ENCODE assay signal across 1 cellular context in genomic region chrX:50068893-50069292, GRCh38.
TF ChIP-seq lines count a peak whose summit lies in the region.

No MANE protein-coding gene starts in this region.

TF ChIP-seq in HEK293, 187 proteins besides CTCF, POLR2A, EP300 and RAD21 (continued from another document):
- TF ChIP-seq AEBP2 (tag by site-specific recombination; IDR thresholded peaks at IDR 0.05; ENCODE audit: borderline replicate concordance) (no peak), ZNF394 (tag by site-specific recombination; IDR thresholded peaks at IDR 0.05; ENCODE audit: borderline replicate concordance) (no peak), ZNF423 (tag by site-specific recombination; IDR thresholded peaks at IDR 0.05) (no peak), ZNF580 (tag by site-specific recombination; IDR thresholded peaks at IDR 0.05) (no peak), ZEB2 (tag by site-specific recombination; IDR thresholded peaks at IDR 0.05) (no peak), ZNF26 (tag by site-specific recombination; IDR thresholded peaks at IDR 0.05) (peak; percentile 75), ZNF600 (tag by site-specific recombination; IDR thresholded peaks at IDR 0.05) (no peak), ZBTB44 (tag by site-specific recombination; IDR thresholded peaks at IDR 0.05) (no peak), ZNF449 (tag by site-specific recombination; IDR thresholded peaks at IDR 0.05) (no peak)
TF ChIP-seq in HEK293: peak in this region for 2.
